ENCODE assay signal across 8 cellular contexts in the genomic region with DNA sequence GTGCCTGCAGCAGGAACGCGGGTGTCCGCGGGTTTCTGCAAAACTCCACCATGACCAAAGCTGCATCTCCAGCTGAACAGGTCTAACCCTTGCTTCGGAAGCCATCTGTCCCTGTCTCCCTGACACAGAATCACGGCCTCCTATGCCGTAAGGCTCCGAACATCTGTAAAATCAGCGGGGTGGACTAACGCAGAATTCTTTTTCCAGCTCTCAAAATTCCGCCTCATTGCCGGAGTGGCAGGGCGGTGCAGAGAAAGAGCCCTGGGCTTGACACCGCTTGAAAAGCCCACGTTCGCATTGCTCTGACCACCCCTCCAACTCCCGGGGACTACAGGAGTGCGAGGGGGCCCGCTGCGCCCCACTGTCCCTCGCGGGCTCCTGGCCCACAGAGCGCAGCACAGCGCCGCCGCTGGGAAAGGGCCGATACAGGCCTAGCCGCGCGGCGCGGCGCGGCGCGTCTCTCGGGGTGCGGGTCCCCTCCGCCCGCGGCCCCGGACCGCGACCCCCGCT. TPM values are rescaled to one million over a fixed set of nuclear protein-coding genes. Genes with fewer than 3 reads are reported as not detected.
DNase-seq lines count a peak whose midpoint lies in the region; ATAC-seq and TF ChIP-seq lines count a peak whose summit lies in the region.

No MANE protein-coding gene starts in this region.

- H3K36me3 ChIP-seq in Peyer's patch (no peaks in the 10 kb centered on the region), tibial nerve (no peaks in the 10 kb centered on the region)

- H3K27ac ChIP-seq in Peyer's patch (peak overlapping the region; percentile 69 to 96 (median 80)), tibial nerve (peak overlapping the region; percentile 61 to 90 (median 81))

- H3K9me3 ChIP-seq in Peyer's patch (no peaks in the 10 kb centered on the region), tibial nerve (no peaks in the 10 kb centered on the region)

- no peaks in the 10 kb centered on the region for H3K27me3 ChIP-seq in Peyer's patch
- H3K27me3 ChIP-seq in tibial nerve = no peaks in the 10 kb centered on the region

- peak in 5 of 6 experiments; percentile 31 to 55 (median 41) for TF ChIP-seq CTCF in Peyer's patch (IDR thresholded peaks at IDR 0.05)
- TF ChIP-seq CTCF in tibial nerve (IDR thresholded peaks at IDR 0.05) = peak in 3 of 5 experiments; percentile 28 to 35 (median 29)

- in situ Hi-C loops in Caki2 (cut with HindIII; ENCODE audit: low pct_unique_long_range_greater_than_20kb, low sequenced_read_pairs) = no loop called here

- TF ChIP-seq POLR2A in Peyer's patch (IDR thresholded peaks at IDR 0.05) (no peak), tibial nerve (IDR thresholded peaks at IDR 0.05) (no peak)

- ATAC-seq in GM19025 (IDR thresholded peaks at IDR 0.05; ENCODE audit: low read depth, unreplicated experiment) = peak; percentile 47
- peak; percentile 37 for ATAC-seq in HG03103 (IDR thresholded peaks at IDR 0.05; ENCODE audit: low read depth, unreplicated experiment)

- 0% methylated on average over 5 to 22 of the region's 45 CpGs for WGBS in tibial nerve, 2 donors

- DNase-seq in Caki2 (ENCODE audit: low read depth) (peak; percentile 48), Peyer's patch (peak; percentile 69 to 85 (median 82)), dermis blood vessel endothelial cell (peak; percentile 69), medulla oblongata (ENCODE audit: extremely low spot score) (peak; percentile 70), tibial nerve (ENCODE audit: low spot score in 2 of 2) (peak; percentile 38 to 46), NCI-H2196 treated with DMSO at 0.1 percent for 48 hours (lab: John Stamatoyannopoulos, UW; ENCODE audit: unreplicated experiment) (no peak)

- peaks cover 0 to 37% (median 5%) of the 10 kb centered on the region in 4 donors for H3K4me1 ChIP-seq in Peyer's patch
- H3K4me1 ChIP-seq in tibial nerve = peaks cover 0 to 53% (median 22%) of the 10 kb centered on the region in 4 donors

- no peak for TF ChIP-seq EP300 in tibial nerve (IDR thresholded peaks at IDR 0.05)

- H3K4me3 ChIP-seq in Peyer's patch (peak overlapping the region; percentile 73 to 94 (median 87)), tibial nerve (peak overlapping the region; percentile 57 to 91 (median 80))

RNA-seq across cellular contexts. Expression of a gene that starts 0.4 kb away (rescaled TPM):
- 6.0 and 6.2 TPM in 2 replicates for total RNA-seq in Caki2 (2014; rRNA removed; shearing (Covaris generic); ENCODE audit: low replicate concordance)
- total RNA-seq in Peyer's patch (10 to 100 TPM; 53.6 to 96.0 (median 69.6) TPM), dermis blood vessel endothelial cell (39.5 and 46.6 TPM in 2 replicates), tibial nerve (10 to 100 TPM; 21.6 to 28.8 (median 24.6) TPM)
